Comparison of ENCODE assay signal across 13 cellular contexts in genomic region chr5:135493406-135494180, GRCh38. TPM values are rescaled to one million over a fixed set of nuclear protein-coding genes. Genes with fewer than 3 reads are reported as not detected.
A peak's percentile ranks its signal among the peaks of the same experiment; 100 is the strongest.
DNase-seq lines count a peak whose midpoint lies in the region; ATAC-seq, FAIRE-seq and TF ChIP-seq lines count a peak whose summit lies in the region.
"Had no signal": no experiment of that assay in that cellular context is flagged by ENCODE, and none has a peak within 500 bp of the region (broad histone marks: within the 10 kb centered on the region; RNA-seq: fewer than 3 reads in every experiment).

No MANE protein-coding gene starts in this region.

- H3K4me1 Mint-ChIP-seq in activated CD8-positive, alpha-beta T cell treated with anti-CD3 and anti-CD28 coated beads, Interleukin-2, amount 10 ng/mL, durations not matched to agents 7 days and 5 days (ENCODE audit: low read depth) = peaks cover 7% of the 10 kb centered on the region
- H3K4me1 Mint-ChIP-seq in activated CD4-positive, alpha-beta memory T cell treated with anti-CD3 and anti-CD28 coated beads, Interleukin-2, amount 10 ng/mL, durations not matched to agents 7 days and 5 days = peaks cover 11% of the 10 kb centered on the region

- POLR2A ChIA-PET in activated CD8-positive, alpha-beta T cell treated with anti-CD3 and anti-CD28 coated beads, Interleukin-2, amount 10 ng/mL, durations not matched to agents 7 days and 5 days (lab: Charles Lee) = interaction anchor here (1.2 kb wide), 1 partner anchor 11 kb away, joined by 3 read pairs; no protein-coding TSS in a partner anchor
- POLR2A ChIA-PET in activated CD4-positive, alpha-beta memory T cell treated with anti-CD3 and anti-CD28 coated beads, Interleukin-2, amount 10 ng/mL, durations not matched to agents 7 days and 5 days (lab: Charles Lee) = no interaction called here

- peaks cover 2% of the 10 kb centered on the region for H3K36me3 Mint-ChIP-seq in activated CD8-positive, alpha-beta T cell treated with anti-CD3 and anti-CD28 coated beads, Interleukin-2, amount 10 ng/mL, durations not matched to agents 7 days and 5 days (ENCODE audit: low read depth)
- H3K36me3 Mint-ChIP-seq in activated CD4-positive, alpha-beta memory T cell treated with anti-CD3 and anti-CD28 coated beads, Interleukin-2, amount 10 ng/mL, durations not matched to agents 7 days and 5 days (ENCODE audit: low read depth) = no peaks in the 10 kb centered on the region

- H3K4me1 ChIP-seq in lung (ENCODE audit: control insufficient read depth in 2 of 2, insufficient read depth in 2 of 2, low read length in 2 of 2) = peaks cover 0 to 8% of the 10 kb centered on the region in 2 donors

- no peaks in the 10 kb centered on the region for H3K27me3 ChIP-seq in lung (ENCODE audit: control insufficient read depth, insufficient read depth)
- H3K27me3 ChIP-seq: testis had no signal

- no peak for TF ChIP-seq POLR2A in GM12892 (IDR thresholded peaks at IDR 0.05; ENCODE audit: low read depth, low read length)

- peaks cover 64% of the 10 kb centered on the region for H3K27me3 Mint-ChIP-seq in activated CD8-positive, alpha-beta T cell treated with anti-CD3 and anti-CD28 coated beads, Interleukin-2, amount 10 ng/mL, durations not matched to agents 7 days and 5 days (ENCODE audit: low read depth)
- peaks cover 58% of the 10 kb centered on the region for H3K27me3 Mint-ChIP-seq in activated CD4-positive, alpha-beta memory T cell treated with anti-CD3 and anti-CD28 coated beads, Interleukin-2, amount 10 ng/mL, durations not matched to agents 7 days and 5 days

- FAIRE-seq in GM12892 (lab: Jason Lieb, UNC) = no peak

- H3K9me3 Mint-ChIP-seq in activated CD8-positive, alpha-beta T cell treated with anti-CD3 and anti-CD28 coated beads, Interleukin-2, amount 10 ng/mL, durations not matched to agents 7 days and 5 days (ENCODE audit: insufficient read depth) = no peaks in the 10 kb centered on the region
- H3K9me3 Mint-ChIP-seq in activated CD4-positive, alpha-beta memory T cell treated with anti-CD3 and anti-CD28 coated beads, Interleukin-2, amount 10 ng/mL, durations not matched to agents 7 days and 5 days = no peaks in the 10 kb centered on the region

- H3K36me3 ChIP-seq in lung (ENCODE audit: control insufficient read depth in 2 of 2, insufficient read depth in 2 of 2, low read length in 2 of 2) = no peaks in the 10 kb centered on the region
- H3K36me3 ChIP-seq: heart right ventricle, right lobe of liver had no signal

- ATAC-seq in lung (ENCODE audit: insufficient read depth, low FRiP score) = peak; percentile 51
- no peak for ATAC-seq in activated CD8-positive, alpha-beta T cell treated with anti-CD3 and anti-CD28 coated beads, Interleukin-2, amount 10 ng/mL, durations not matched to agents 7 days and 5 days

- H3K9me3 ChIP-seq in lung (ENCODE audit: control insufficient read depth in 2 of 2, insufficient read depth in 1 of 2, low read length in 1 of 2) = peaks cover 0 to 3% of the 10 kb centered on the region in 2 donors
- H3K9me3 ChIP-seq: heart right ventricle, right lobe of liver, testis had no signal

- TF ChIP-seq CTCF in lung (IDR thresholded peaks at IDR 0.05; ENCODE audit: control extremely low read depth, extremely low read depth) = no peak

- 70% methylated on average over 8 of the region's 8 CpGs for WGBS in lung, 2 donors

- DNase-seq in AG08396 (ENCODE audit: low spot score) = peak; percentile 86
- DNase-seq in LHCN-M2 (ENCODE audit: low read depth) = peak; percentile 87
- DNase-seq in amniotic epithelial cell (ENCODE audit: low read depth) = peak; percentile 80
- DNase-seq in lung (ENCODE audit: low spot score) = no peak
- DNase-seq in activated CD8-positive, alpha-beta T cell treated with anti-CD3 and anti-CD28 coated beads, Interleukin-2, amount 10 ng/mL, durations not matched to agents 7 days and 5 days = no peak
- no peak for DNase-seq in GM12892 (ENCODE audit: insufficient read length)
- no peak for DNase-seq in activated CD4-positive, alpha-beta memory T cell treated with anti-CD3 and anti-CD28 coated beads, Interleukin-2, amount 10 ng/mL, durations not matched to agents 7 days and 5 days
- no peak for DNase-seq in DMS153 (lab: John Stamatoyannopoulos, UW)
- DNase-seq: activated T-cell treated with anti-CD3 and anti-CD28 coated beads, Interleukin-2, amount 50 U/mL, for 1 hour; DMS53; heart right ventricle; right lobe of liver; testis had no signal

- H3K27ac Mint-ChIP-seq in activated CD8-positive, alpha-beta T cell treated with anti-CD3 and anti-CD28 coated beads, Interleukin-2, amount 10 ng/mL, durations not matched to agents 7 days and 5 days = no peak overlapping the region
- no peak overlapping the region for H3K27ac Mint-ChIP-seq in activated CD4-positive, alpha-beta memory T cell treated with anti-CD3 and anti-CD28 coated beads, Interleukin-2, amount 10 ng/mL, durations not matched to agents 7 days and 5 days

- H3K4me3 ChIP-seq in lung = no peak overlapping the region
- H3K4me3 ChIP-seq: heart right ventricle, right lobe of liver, testis had no signal

- H3K27ac ChIP-seq in lung (ENCODE audit: low read depth in 1 of 2, low read length in 1 of 2) = no peak overlapping the region
- H3K27ac ChIP-seq: heart right ventricle, right lobe of liver, testis had no signal

- CTCF ChIA-PET in activated CD8-positive, alpha-beta T cell treated with anti-CD3 and anti-CD28 coated beads, Interleukin-2, amount 10 ng/mL, durations not matched to agents 7 days and 5 days (lab: Charles Lee) = no interaction called here
- CTCF ChIA-PET in activated CD4-positive, alpha-beta memory T cell treated with anti-CD3 and anti-CD28 coated beads, Interleukin-2, amount 10 ng/mL, durations not matched to agents 7 days and 5 days (lab: Charles Lee) = no interaction called here

- H3K4me3 Mint-ChIP-seq in activated CD8-positive, alpha-beta T cell treated with anti-CD3 and anti-CD28 coated beads, Interleukin-2, amount 10 ng/mL, durations not matched to agents 7 days and 5 days = no peak overlapping the region
- no peak overlapping the region for H3K4me3 Mint-ChIP-seq in activated CD4-positive, alpha-beta memory T cell treated with anti-CD3 and anti-CD28 coated beads, Interleukin-2, amount 10 ng/mL, durations not matched to agents 7 days and 5 days

RNA-seq across cellular contexts. Expression of gene TIFAB, which starts 41.4 kb away (rescaled TPM):
- not detected in 2 replicates for total RNA-seq in LHCN-M2 (2014; rRNA removed)
- polyA plus RNA-seq in LHCN-M2 (2012) = not detected
- total RNA-seq in lung = under 1 TPM; 0.15 to 0.88 TPM
- under 1 TPM; 0.31 to 0.39 TPM for polyA plus RNA-seq in lung
- total RNA-seq in activated CD8-positive, alpha-beta T cell treated with anti-CD3 and anti-CD28 coated beads, Interleukin-2, amount 10 ng/mL, durations not matched to agents 7 days and 5 days = not detected
- 0.15 TPM for polyA plus RNA-seq in GM12892 (2012; ENCODE audit: missing spikeins)
- total RNA-seq in activated CD4-positive, alpha-beta memory T cell treated with anti-CD3 and anti-CD28 coated beads, Interleukin-2, amount 10 ng/mL, durations not matched to agents 7 days and 5 days = not detected

RNA-seq across cellular contexts. Expression of gene NEUROG1, which starts 42.2 kb away (rescaled TPM):
- total RNA-seq in LHCN-M2 (2014; rRNA removed) (not detected in 2 replicates), lung (not detected)
- not detected for polyA plus RNA-seq in LHCN-M2 (2012)
- not detected for polyA plus RNA-seq in lung
- not detected for total RNA-seq in activated CD8-positive, alpha-beta T cell treated with anti-CD3 and anti-CD28 coated beads, Interleukin-2, amount 10 ng/mL, durations not matched to agents 7 days and 5 days
- not detected for polyA plus RNA-seq in GM12892 (2012; ENCODE audit: missing spikeins)
- total RNA-seq in activated CD4-positive, alpha-beta memory T cell treated with anti-CD3 and anti-CD28 coated beads, Interleukin-2, amount 10 ng/mL, durations not matched to agents 7 days and 5 days = not detected
- total RNA-seq: heart right ventricle, right lobe of liver, testis had no signal
- polyA plus RNA-seq: heart right ventricle had no signal

RNA-seq across cellular contexts. Expression of gene DCANP1, which starts 46.4 kb away (rescaled TPM):
- total RNA-seq in LHCN-M2 (2014; rRNA removed) (not detected in 2 replicates), lung (under 1 TPM; 0.09 to 0.43 TPM)
- polyA plus RNA-seq in LHCN-M2 (2012) = not detected
- under 1 TPM; 0.14 to 0.51 TPM for polyA plus RNA-seq in lung
- not detected for total RNA-seq in activated CD8-positive, alpha-beta T cell treated with anti-CD3 and anti-CD28 coated beads, Interleukin-2, amount 10 ng/mL, durations not matched to agents 7 days and 5 days
- not detected for polyA plus RNA-seq in GM12892 (2012; ENCODE audit: missing spikeins)
- total RNA-seq in activated CD4-positive, alpha-beta memory T cell treated with anti-CD3 and anti-CD28 coated beads, Interleukin-2, amount 10 ng/mL, durations not matched to agents 7 days and 5 days = not detected
- total RNA-seq: heart right ventricle, right lobe of liver, testis had no signal
- polyA plus RNA-seq: heart right ventricle had no signal

Comparison
In these comparisons a context has a peak if more than half of its experiments do, and no peak if none do; other contexts are left out.
1. DNase-seq: peak in AG08396 (single experiment), LHCN-M2 (single experiment) and amniotic epithelial cell (single experiment); none in lung (single experiment), activated CD8-positive, alpha-beta T cell treated with anti-CD3 and anti-CD28 coated beads, Interleukin-2, amount 10 ng/mL, durations not matched to agents 7 days and 5 days (single experiment), GM12892 (single experiment), activated CD4-positive, alpha-beta memory T cell treated with anti-CD3 and anti-CD28 coated beads, Interleukin-2, amount 10 ng/mL, durations not matched to agents 7 days and 5 days (single experiment) and DMS153 (single experiment).